Comparison of ENCODE assay signal across 18 cellular contexts in the genomic region with DNA sequence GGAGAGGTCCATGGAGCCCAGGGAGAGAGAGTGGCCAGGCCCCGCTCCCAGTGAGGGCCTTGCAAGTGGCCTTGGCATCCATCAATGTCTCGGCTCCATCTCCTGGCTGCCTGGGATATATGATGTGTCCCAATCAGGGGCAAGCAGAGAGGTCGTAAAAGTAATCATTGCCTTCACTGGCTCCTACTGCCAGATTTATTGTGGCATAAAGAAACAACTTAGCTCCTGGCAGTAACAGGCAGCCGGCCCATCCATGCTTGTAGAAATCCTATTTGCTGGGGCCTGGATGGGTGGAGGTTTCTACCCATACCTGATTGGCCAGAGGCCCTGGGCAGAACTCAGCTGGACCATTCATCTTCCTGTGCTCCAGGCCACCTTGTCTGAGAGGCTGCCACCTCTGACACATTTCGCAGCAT.
A peak's percentile ranks its signal among the peaks of the same experiment; 100 is the strongest.
DNase-seq lines count a peak whose midpoint lies in the region; ATAC-seq and TF ChIP-seq lines count a peak whose summit lies in the region.
"Had no signal": no experiment of that assay in that cellular context is flagged by ENCODE, and none has a peak within 500 bp of the region (broad histone marks: within the 10 kb centered on the region; RNA-seq: fewer than 3 reads in every experiment).

No MANE protein-coding gene starts in this region.

- no peaks in the 10 kb centered on the region for H3K79me1 ChIP-seq in H9 (ENCODE audit: insufficient read depth, low read depth, low read length, poor library complexity, severe bottlenecking)

- H3K4me2 ChIP-seq in H9 (ENCODE audit: insufficient read depth, insufficient read length, low read length) = no peak overlapping the region
- H3K4me2 ChIP-seq: BLaER1 treated with 17β-estradiol and CSF1 and Interleukin-3, amounts not matched to agents 10 nM and 100 nM had no signal

- H4K8ac ChIP-seq in H9 (replicated peaks; ENCODE audit: insufficient read length, low read depth, low read length) = no peak overlapping the region

- no peak overlapping the region for H3K9ac ChIP-seq in H9 (ENCODE audit: extremely low read depth, insufficient read length, low read length)
- H3K9ac ChIP-seq: BLaER1 treated with 17β-estradiol and CSF1 and Interleukin-3, amounts not matched to agents 10 nM and 100 nM had no signal

- H4K5ac ChIP-seq in H9 (ENCODE audit: insufficient read length, low read depth, low read length) = no peak overlapping the region

- H3T11ph ChIP-seq in H9 (ENCODE audit: low read length) = no peak overlapping the region

- H3K27ac ChIP-seq in H9 (ENCODE audit: insufficient read length, low read depth, low read length) = no peak overlapping the region
- no peak overlapping the region for H3K27ac ChIP-seq in breast epithelium
- H3K27ac ChIP-seq: BLaER1 treated with 17β-estradiol and CSF1 and Interleukin-3, amounts not matched to agents 10 nM and 100 nM; RWPE1 had no signal

- intact Hi-C loops in breast epithelium (cut with DNase I; ENCODE audit: low total_unique reads) = no loop called here

- no peak overlapping the region for H3K4ac ChIP-seq in H9 (ENCODE audit: low read depth, low read length)

- H2BK120ac ChIP-seq in H9 (ENCODE audit: low read depth, low read length, poor library complexity, severe bottlenecking) = no peak overlapping the region

- H2AK5ac ChIP-seq in H9 (ENCODE audit: insufficient read length, low read length) = no peak overlapping the region

- H4K20me1 ChIP-seq in H9 (ENCODE audit: control insufficient read depth, insufficient read depth, insufficient read length) = no peaks in the 10 kb centered on the region
- H4K20me1 ChIP-seq: BLaER1 treated with 17β-estradiol and CSF1 and Interleukin-3, amounts not matched to agents 10 nM and 100 nM had no signal

- no peaks in the 10 kb centered on the region for H3K4me1 ChIP-seq in H9 (ENCODE audit: insufficient read depth, low read length)
- no peaks in the 10 kb centered on the region for H3K4me1 ChIP-seq in breast epithelium
- H3K4me1 ChIP-seq: BLaER1 treated with 17β-estradiol and CSF1 and Interleukin-3, amounts not matched to agents 10 nM and 100 nM had no signal

- DNase-seq in AG20443 (ENCODE audit: low spot score) (peak; percentile 3), H9 (peak; percentile 18), iPS-NIHi7 (ENCODE audit: extremely low spot score) (peak; percentile 10), osteocyte (ENCODE audit: extremely low spot score, unreplicated experiment) (peak; percentile 68), SIG-M5 treated with dmso at 0.1 percent for 504 hours (lab: John Stamatoyannopoulos, UW; ENCODE audit: unreplicated experiment) (no peak), left lobe of liver (ENCODE audit: low spot score) (no peak), breast epithelium (ENCODE audit: low spot score in 2 of 2) (no peak)
- DNase-seq: CD8-positive, alpha-beta memory T cell; DND-41; GDM1; IMR-90; NCI-H1930; NCI-H2171; NCI-H446; NCI-H748 treated with DMSO at 0.1 percent for 48 hours had no signal

- H3K27me3 Mint-ChIP-seq in H9 (ENCODE audit: low read depth) = peaks cover 19% of the 10 kb centered on the region
- no peaks in the 10 kb centered on the region for H3K27me3 Mint-ChIP-seq in osteocyte (ENCODE audit: unreplicated experiment)

- no peak overlapping the region for H2BK20ac ChIP-seq in H9 (ENCODE audit: low read depth, low read length, poor library complexity, severe bottlenecking)

- no peaks in the 10 kb centered on the region for H3K23me2 ChIP-seq in H9 (ENCODE audit: insufficient read length, low read depth, low read length, poor library complexity, severe bottlenecking)

- H3K9me3 ChIP-seq in H9 (ENCODE audit: control insufficient read depth, low read depth, low read length) (no peaks in the 10 kb centered on the region), breast epithelium (no peaks in the 10 kb centered on the region)

- no CpG with 5 or more reads among the region's 5 CpGs for whole genome bisulfite sequencing in H9 (ENCODE audit: extremely low coverage, insufficient read length, low lambda C conversion rate)

- H3K4me3 ChIP-seq in breast epithelium = no peak overlapping the region
- H3K4me3 ChIP-seq: BLaER1 treated with 17β-estradiol and CSF1 and Interleukin-3, amounts not matched to agents 10 nM and 100 nM; GM12878 had no signal

- no peaks in the 10 kb centered on the region for H3K36me3 ChIP-seq in breast epithelium
- H3K36me3 ChIP-seq: BLaER1 treated with 17β-estradiol and CSF1 and Interleukin-3, amounts not matched to agents 10 nM and 100 nM had no signal

- H3K9me3 Mint-ChIP-seq in H9 (peaks cover 2 to 11% of the 10 kb centered on the region in 2 experiments; a peak in 3 of 5 replicates), osteocyte (ENCODE audit: unreplicated experiment) (peaks cover 14% of the 10 kb centered on the region)

- no peak overlapping the region for H2AFZ ChIP-seq in H9 (ENCODE audit: low read length)

- H3K23ac ChIP-seq in H9 (ENCODE audit: insufficient read length, low read depth, low read length) = no peak overlapping the region

- no peak overlapping the region for H3K14ac ChIP-seq in H9 (ENCODE audit: insufficient read depth, low read length)

- H3K4me3 Mint-ChIP-seq in H9 (no peak overlapping the region), osteocyte (ENCODE audit: unreplicated experiment) (no peak overlapping the region)
- H3K4me3 Mint-ChIP-seq: CD8-positive, alpha-beta memory T cell had no signal

- H3K27me3 ChIP-seq in H9 (ENCODE audit: insufficient read depth, low read length) = no peaks in the 10 kb centered on the region
- H3K27me3 ChIP-seq in breast epithelium = no peaks in the 10 kb centered on the region
- H3K27me3 ChIP-seq: BLaER1 treated with 17β-estradiol and CSF1 and Interleukin-3, amounts not matched to agents 10 nM and 100 nM had no signal

- no peak overlapping the region for H2BK5ac ChIP-seq in H9 (ENCODE audit: insufficient read length, low read length)

- H3K4me1 Mint-ChIP-seq in H9 = peaks cover 0 to 3% of the 10 kb centered on the region in 2 experiments; a peak in 1 of 4 replicates
- H3K4me1 Mint-ChIP-seq in osteocyte (ENCODE audit: unreplicated experiment) = no peaks in the 10 kb centered on the region
- H3K4me1 Mint-ChIP-seq: CD8-positive, alpha-beta memory T cell had no signal

- H3K56ac ChIP-seq in H9 (ENCODE audit: insufficient read length, low read depth, low read length) = no peak overlapping the region

- H2BK12ac ChIP-seq in H9 (ENCODE audit: insufficient read length, low read depth, low read length) = no peak overlapping the region

- H3K27ac Mint-ChIP-seq in H9 (no peak overlapping the region; a peak in 1 of 7 replicates), osteocyte (ENCODE audit: unreplicated experiment) (no peak overlapping the region)

- H3K36me3 Mint-ChIP-seq in H9 (ENCODE audit: insufficient read depth in 1 of 3, low read depth in 3 of 3) = no peaks in the 10 kb centered on the region
- H3K36me3 Mint-ChIP-seq in osteocyte (ENCODE audit: unreplicated experiment) = no peaks in the 10 kb centered on the region
- H3K36me3 Mint-ChIP-seq: CD8-positive, alpha-beta memory T cell had no signal

- no peaks in the 10 kb centered on the region for H3K79me2 ChIP-seq in H9 (ENCODE audit: insufficient read depth, low read length)

- no peak for TF ChIP-seq POLR2A in breast epithelium (IDR thresholded peaks at IDR 0.05)

- no peak overlapping the region for H3K18ac ChIP-seq in H9 (ENCODE audit: insufficient read length, low read depth, low read length)

- no peak for ATAC-seq in left lobe of liver
- ATAC-seq: GM12878 had no signal

- TF ChIP-seq CTCF in H9 (conservative IDR thresholded peaks at IDR 0.05) = no peak
- no peak for TF ChIP-seq CTCF in osteocyte (IDR thresholded peaks at IDR 0.05)
- TF ChIP-seq CTCF in breast epithelium (IDR thresholded peaks at IDR 0.05) = no peak

- no peak overlapping the region for H2BK15ac ChIP-seq in H9 (ENCODE audit: low read depth, low read length)

- H4K91ac ChIP-seq in H9 (ENCODE audit: insufficient read length, low read depth, low read length) = no peak overlapping the region

Comparison
In these comparisons a context has a peak if more than half of its experiments do, and no peak if none do; other contexts are left out.
1. DNase-seq: peak in AG20443 (single experiment), H9 (single experiment), iPS-NIHi7 (single experiment) and osteocyte (single experiment); none in SIG-M5 treated with dmso at 0.1 percent for 504 hours (single experiment), left lobe of liver (single experiment) and breast epithelium (0 of 2).